In genomic region chr12:55899035-55899434, GRCh38 we compare ENCODE assay signal across 13 cellular contexts. TPM values are rescaled to one million over a fixed set of nuclear protein-coding genes. Genes with fewer than 3 reads are reported as not detected.
DNase-seq lines count a peak whose midpoint lies in the region; ATAC-seq, FAIRE-seq and TF ChIP-seq lines count a peak whose summit lies in the region.
"Had no signal": no experiment of that assay in that cellular context is flagged by ENCODE, and none has a peak within 500 bp of the region (broad histone marks: within the 10 kb centered on the region; RNA-seq: fewer than 3 reads in every experiment).

No MANE protein-coding gene starts in this region.

- TF ChIP-seq POLR2A in HepG2 (IDR thresholded peaks at IDR 0.05; ENCODE audit: insufficient read depth in 1 of 2, low read depth in 2 of 2, low read length in 2 of 2): no peak

- no peak for TF ChIP-seq CTCF in HepG2 (CRISPR knock-in tag; IDR thresholded peaks at IDR 0.05)

- TF ChIP-seq RAD21 in HepG2 (CRISPR knock-in tag; IDR thresholded peaks at IDR 0.05): no peak

- 16% methylated on average over 2 of the region's 2 CpGs for WGBS in HepG2 (ENCODE audit: low lambda C conversion rate)

- CTCF ChIA-PET in HepG2 (lab: Yijun Ruan, JAX; ENCODE audit: low intra/inter-chr PET ratio, low total read pairs): no interaction called here

- no peaks in the 10 kb centered on the region for H3K79me2 ChIP-seq in HepG2 (ENCODE audit: insufficient read depth, low read length)
- H3K79me2 ChIP-seq: parathyroid adenoma had no signal

- peak; percentile 36 for DNase-seq in NCI-H82 (lab: John Stamatoyannopoulos, UW)
- DNase-seq in NCI-H82 treated with DMSO at 0.1 percent for 48 hours (lab: John Stamatoyannopoulos, UW; ENCODE audit: unreplicated experiment): no peak
- DNase-seq in activated T-helper 1 cell treated with anti-CD3 and anti-CD28 coated beads, Interleukin-12 subunit alpha, Interleukin-12 subunit beta, Interleukin-2, Interleukin-4 antibody, amounts not matched to agents 30 ng/mL and 10 ng/mL and 1 ng/mL, durations not matched to agents 14 hours and 24 hours and 36 hours (ENCODE audit: low spot score): no peak
- DNase-seq in HepG2 (ENCODE audit: low spot score): peak; percentile 35
- DNase-seq in stimulated activated naive CD8-positive, alpha-beta T cell treated with anti-CD3 and anti-CD28 coated beads, Interleukin-15, Interleukin-2, amounts not matched to agents 100 U/mL and 50 U/mL, for 24 hours: peak; percentile 32
- DNase-seq in NCI-H2081 (lab: John Stamatoyannopoulos, UW): no peak
- no peak for DNase-seq in SK-N-DZ (ENCODE audit: low spot score)
- DNase-seq: immature natural killer cell, NCI-H345 had no signal

- no peaks in the 10 kb centered on the region for H3K27me3 Mint-ChIP-seq in activated T-helper 1 cell treated with anti-CD3 and anti-CD28 coated beads, Interleukin-12 subunit alpha, Interleukin-12 subunit beta, Interleukin-2, Interleukin-4 antibody, amounts not matched to agents 30 ng/mL and 10 ng/mL and 1 ng/mL, durations not matched to agents 14 hours and 24 hours and 36 hours (ENCODE audit: insufficient read depth)
- H3K27me3 Mint-ChIP-seq: dendritic cell treated with granulocyte-macrophage colony-stimulating factor and Interleukin-4, amounts not matched to agents 40 ng/mL and 50 ng/mL, for 4 days had no signal

- no peak for TF ChIP-seq EP300 in HepG2 (IDR thresholded peaks at IDR 0.05; ENCODE audit: low read depth in 2 of 2, low read length in 2 of 2)
- TF ChIP-seq EP300 in HepG2 (CRISPR knock-in tag; IDR thresholded peaks at IDR 0.05; ENCODE audit: borderline replicate concordance): no peak

- H3K36me3 ChIP-seq in HepG2 (replicated peaks in 1 of 2; ENCODE audit: control insufficient read depth in 1 of 2, insufficient read depth in 2 of 2, low read length in 2 of 2): peaks cover 3 to 17% of the 10 kb centered on the region in 2 experiments; a peak in 2 of 5 replicates

- H3K27ac Mint-ChIP-seq in activated T-helper 1 cell treated with anti-CD3 and anti-CD28 coated beads, Interleukin-12 subunit alpha, Interleukin-12 subunit beta, Interleukin-2, Interleukin-4 antibody, amounts not matched to agents 30 ng/mL and 10 ng/mL and 1 ng/mL, durations not matched to agents 14 hours and 24 hours and 36 hours: peak overlapping the region; percentile 65
- H3K27ac Mint-ChIP-seq: dendritic cell treated with granulocyte-macrophage colony-stimulating factor and Interleukin-4, amounts not matched to agents 40 ng/mL and 50 ng/mL, for 4 days had no signal

- H3K4me1 Mint-ChIP-seq in activated T-helper 1 cell treated with anti-CD3 and anti-CD28 coated beads, Interleukin-12 subunit alpha, Interleukin-12 subunit beta, Interleukin-2, Interleukin-4 antibody, amounts not matched to agents 30 ng/mL and 10 ng/mL and 1 ng/mL, durations not matched to agents 14 hours and 24 hours and 36 hours (ENCODE audit: low read depth): peaks cover 8% of the 10 kb centered on the region
- H3K4me1 Mint-ChIP-seq: immature natural killer cell had no signal

- in situ Hi-C loops in HepG2 (cut with HindIII; ENCODE audit: extremely low pct_ligation_motif_present, low pct_unique_long_range_greater_than_20kb): no loop called here

- no peaks in the 10 kb centered on the region for H3K9me3 ChIP-seq in HepG2 (ENCODE audit: low read length)

- H3K4me2 ChIP-seq in HepG2 (ENCODE audit: low read depth, low read length): no peak overlapping the region

- H3K9ac ChIP-seq in HepG2 (ENCODE audit: insufficient read depth, low read depth, low read length): no peak overlapping the region
- H3K9ac ChIP-seq: parathyroid adenoma had no signal

- no peaks in the 10 kb centered on the region for H3K9me3 Mint-ChIP-seq in activated T-helper 1 cell treated with anti-CD3 and anti-CD28 coated beads, Interleukin-12 subunit alpha, Interleukin-12 subunit beta, Interleukin-2, Interleukin-4 antibody, amounts not matched to agents 30 ng/mL and 10 ng/mL and 1 ng/mL, durations not matched to agents 14 hours and 24 hours and 36 hours
- H3K9me3 Mint-ChIP-seq: dendritic cell treated with granulocyte-macrophage colony-stimulating factor and Interleukin-4, amounts not matched to agents 40 ng/mL and 50 ng/mL, for 4 days; immature natural killer cell had no signal

- ATAC-seq in HepG2 (peak; percentile 65), GM19328 (IDR thresholded peaks at IDR 0.05; ENCODE audit: unreplicated experiment) (no peak)
- ATAC-seq in stimulated activated naive CD8-positive, alpha-beta T cell treated with anti-CD3 and anti-CD28 coated beads, Interleukin-15, Interleukin-2, amounts not matched to agents 100 U/mL and 50 U/mL, for 24 hours: peak; percentile 95

- no peaks in the 10 kb centered on the region for H4K20me1 ChIP-seq in HepG2 (ENCODE audit: insufficient read depth, low read length)

- intact Hi-C loops in activated T-helper 1 cell treated with anti-CD3 and anti-CD28 coated beads, Interleukin-12 subunit alpha, Interleukin-12 subunit beta, Interleukin-2, Interleukin-4 antibody, amounts not matched to agents 30 ng/mL and 10 ng/mL and 1 ng/mL, durations not matched to agents 14 hours and 24 hours and 36 hours (cut with micrococcal nuclease): loop anchor here (1.0 to 2.0 kb wide), 4 partner anchors 28 to 156 kb away; partner anchors contain the start of genes DNAJC14, GDF11 and PYM1
- intact Hi-C loops in HepG2 (cut with micrococcal nuclease; ENCODE audit: unreplicated experiment): no loop called here

- no peak overlapping the region for H2AFZ ChIP-seq in HepG2 (ENCODE audit: low read length)
- H2AFZ ChIP-seq: parathyroid adenoma had no signal

- TSS peak; percentile 38 for BruUV-seq in HepG2 (replicated peaks; lab: Mats Ljungman, UMichigan)

- POLR2A ChIA-PET in HepG2 (lab: Yijun Ruan, JAX): interaction anchor here (0.8 kb wide), 1 partner anchor 70 kb away, joined by 3 read pairs; the partner anchor contains the start of gene DNAJC14

- peaks cover 15% of the 10 kb centered on the region for H3K36me3 Mint-ChIP-seq in activated T-helper 1 cell treated with anti-CD3 and anti-CD28 coated beads, Interleukin-12 subunit alpha, Interleukin-12 subunit beta, Interleukin-2, Interleukin-4 antibody, amounts not matched to agents 30 ng/mL and 10 ng/mL and 1 ng/mL, durations not matched to agents 14 hours and 24 hours and 36 hours (ENCODE audit: low read depth)

- no peaks in the 10 kb centered on the region for H3K27me3 ChIP-seq in HepG2 (ENCODE audit: control insufficient read depth in 1 of 2, insufficient read depth in 2 of 2, low read length in 2 of 2)

- no peak overlapping the region for H3K27ac ChIP-seq in HepG2 (ENCODE audit: extremely low read length, insufficient read depth, low read length)
- H3K27ac ChIP-seq: parathyroid adenoma had no signal

- peak; percentile 40 for FAIRE-seq in HepG2 (lab: Jason Lieb, UNC)

- no peak overlapping the region for H3K4me3 Mint-ChIP-seq in activated T-helper 1 cell treated with anti-CD3 and anti-CD28 coated beads, Interleukin-12 subunit alpha, Interleukin-12 subunit beta, Interleukin-2, Interleukin-4 antibody, amounts not matched to agents 30 ng/mL and 10 ng/mL and 1 ng/mL, durations not matched to agents 14 hours and 24 hours and 36 hours
- H3K4me3 Mint-ChIP-seq: dendritic cell treated with granulocyte-macrophage colony-stimulating factor and Interleukin-4, amounts not matched to agents 40 ng/mL and 50 ng/mL, for 4 days; immature natural killer cell had no signal

- H3K4me1 ChIP-seq in HepG2 (ENCODE audit: insufficient read depth, low read length): peaks cover 9% of the 10 kb centered on the region
- H3K4me1 ChIP-seq: parathyroid adenoma had no signal

- H3K4me3 ChIP-seq in HepG2 (replicated peaks in 1 of 3; ENCODE audit: insufficient read depth in 1 of 3, low read depth in 2 of 3, low read length in 3 of 3): no peak overlapping the region

RNA-seq across cellular contexts. Expression of gene PYM1, which starts 28.7 kb away (rescaled TPM):
- total RNA-seq in activated T-helper 1 cell treated with anti-CD3 and anti-CD28 coated beads, Interleukin-12 subunit alpha, Interleukin-12 subunit beta, Interleukin-2, Interleukin-4 antibody, amounts not matched to agents 30 ng/mL and 10 ng/mL and 1 ng/mL, durations not matched to agents 14 hours and 24 hours and 36 hours: 38.8 and 40.5 TPM in 2 replicates
- total RNA-seq in HepG2 (2016; rRNA removed; fragmentation: Illumina TruSeq; extraction: Trizol): 51.8 and 57.9 TPM in 2 replicates
- total RNA-seq in HepG2 (2016; cell fraction: cytosol; rRNA removed; fragmentation: Illumina TruSeq; extraction: Trizol; ENCODE audit: low read depth): 37.7 and 39.0 TPM in 2 replicates
- total RNA-seq in HepG2 (2016; cell fraction: insoluble cytoplasmic fraction; rRNA removed; fragmentation: Illumina TruSeq; extraction: Trizol): 54.4 and 54.6 TPM in 2 replicates
- total RNA-seq in HepG2 (2016; cell fraction: membrane; rRNA removed; fragmentation: Illumina TruSeq; extraction: Trizol): 48.6 and 50.1 TPM in 2 replicates
- total RNA-seq in HepG2 (2016; cell fraction: nucleus; rRNA removed; fragmentation: Illumina TruSeq; extraction: Trizol): 23.2 and 28.5 TPM in 2 replicates
- 40.7 and 44.0 TPM in 2 replicates for polyA plus RNA-seq in HepG2 (2011; rRNA removed)
- 44.1 and 48.8 TPM in 2 replicates for polyA plus RNA-seq in HepG2 (2011; cell fraction: cytosol; rRNA removed)
- 12.7 and 14.0 TPM in 2 replicates for polyA plus RNA-seq in HepG2 (2011; cell fraction: nucleus; rRNA removed)
- polyA plus RNA-seq in HepG2 (2012): 24.5 and 31.8 TPM in 2 replicates
- 49.2 and 58.9 TPM in 2 replicates for polyA plus RNA-seq in HepG2 (2016; cell fraction: cytosol; fragmentation: Illumina TruSeq; extraction: Trizol; ENCODE audit: low read depth)
- polyA plus RNA-seq in HepG2 (2016; cell fraction: insoluble cytoplasmic fraction; fragmentation: Illumina TruSeq; extraction: Trizol; ENCODE audit: low read depth): 68.4 and 73.8 TPM in 2 replicates
- 60.2 and 64.4 TPM in 2 replicates for polyA plus RNA-seq in HepG2 (2016; cell fraction: membrane; fragmentation: Illumina TruSeq; extraction: Trizol; ENCODE audit: low read depth)
- 42.0 and 47.6 TPM in 2 replicates for polyA plus RNA-seq in HepG2 (2016; cell fraction: nucleus; fragmentation: Illumina TruSeq; extraction: Trizol; ENCODE audit: insufficient read depth, low read depth)
- polyA minus RNA-seq in HepG2 (2011; rRNA and poly(A)+ RNA removed; ENCODE audit: low replicate concordance): 21.7 and 25.5 TPM in 2 replicates
- 18.1 and 21.4 TPM in 2 replicates for polyA minus RNA-seq in HepG2 (2011; cell fraction: cytosol; rRNA and poly(A)+ RNA removed)
- 22.1 and 30.7 TPM in 2 replicates for polyA minus RNA-seq in HepG2 (2011; cell fraction: nucleus; rRNA and poly(A)+ RNA removed)
- polyA plus RNA-seq in SK-N-DZ (2014; cell fraction: cytosol; rRNA removed): 43.3 and 45.0 TPM in 2 replicates
- 18.5 and 24.1 TPM in 2 replicates for polyA plus RNA-seq in SK-N-DZ (2014; cell fraction: nucleus; rRNA removed)

RNA-seq across cellular contexts. Expression of gene DGKA, which starts 31.9 kb away (rescaled TPM):
- 352 and 379 TPM in 2 replicates for total RNA-seq in activated T-helper 1 cell treated with anti-CD3 and anti-CD28 coated beads, Interleukin-12 subunit alpha, Interleukin-12 subunit beta, Interleukin-2, Interleukin-4 antibody, amounts not matched to agents 30 ng/mL and 10 ng/mL and 1 ng/mL, durations not matched to agents 14 hours and 24 hours and 36 hours
- total RNA-seq in HepG2 (2016; rRNA removed; fragmentation: Illumina TruSeq; extraction: Trizol): 2.4 and 2.7 TPM in 2 replicates
- total RNA-seq in HepG2 (2016; cell fraction: cytosol; rRNA removed; fragmentation: Illumina TruSeq; extraction: Trizol; ENCODE audit: low read depth): 1.1 and 1.9 TPM in 2 replicates
- total RNA-seq in HepG2 (2016; cell fraction: insoluble cytoplasmic fraction; rRNA removed; fragmentation: Illumina TruSeq; extraction: Trizol): 2.7 and 2.9 TPM in 2 replicates
- 1.3 and 2.1 TPM in 2 replicates for total RNA-seq in HepG2 (2016; cell fraction: membrane; rRNA removed; fragmentation: Illumina TruSeq; extraction: Trizol)
- total RNA-seq in HepG2 (2016; cell fraction: nucleus; rRNA removed; fragmentation: Illumina TruSeq; extraction: Trizol): 3.6 and 4.1 TPM in 2 replicates
- polyA plus RNA-seq in HepG2 (2011; rRNA removed): 5.4 and 7.6 TPM in 2 replicates
- 4.6 and 23.7 TPM in 2 replicates for polyA plus RNA-seq in HepG2 (2011; cell fraction: cytosol; rRNA removed)
- polyA plus RNA-seq in HepG2 (2011; cell fraction: nucleus; rRNA removed): 43.0 and 71.3 TPM in 2 replicates
- 8.8 and 12.1 TPM in 2 replicates for polyA plus RNA-seq in HepG2 (2012)
- polyA plus RNA-seq in HepG2 (2016; cell fraction: cytosol; fragmentation: Illumina TruSeq; extraction: Trizol; ENCODE audit: low read depth): 0.36 and 0.54 TPM in 2 replicates
- polyA plus RNA-seq in HepG2 (2016; cell fraction: insoluble cytoplasmic fraction; fragmentation: Illumina TruSeq; extraction: Trizol; ENCODE audit: low read depth): 3.2 and 5.2 TPM in 2 replicates
- 0.80 and 1.6 TPM in 2 replicates for polyA plus RNA-seq in HepG2 (2016; cell fraction: membrane; fragmentation: Illumina TruSeq; extraction: Trizol; ENCODE audit: low read depth)
- 6.1 and 11.3 TPM in 2 replicates for polyA plus RNA-seq in HepG2 (2016; cell fraction: nucleus; fragmentation: Illumina TruSeq; extraction: Trizol; ENCODE audit: insufficient read depth, low read depth)
- polyA minus RNA-seq in HepG2 (2011; rRNA and poly(A)+ RNA removed; ENCODE audit: low replicate concordance): 6.8 and 8.5 TPM in 2 replicates
- polyA minus RNA-seq in HepG2 (2011; cell fraction: cytosol; rRNA and poly(A)+ RNA removed): 3.0 and 5.1 TPM in 2 replicates
- 14.8 and 18.0 TPM in 2 replicates for polyA minus RNA-seq in HepG2 (2011; cell fraction: nucleus; rRNA and poly(A)+ RNA removed)
- 7.2 and 8.9 TPM in 2 replicates for polyA plus RNA-seq in SK-N-DZ (2014; cell fraction: cytosol; rRNA removed)
- polyA plus RNA-seq in SK-N-DZ (2014; cell fraction: nucleus; rRNA removed): 7.7 and 16.0 TPM in 2 replicates

RNA-seq across cellular contexts. Expression of gene MMP19, which starts 56.3 kb away (rescaled TPM):
- not detected in 2 replicates for total RNA-seq in activated T-helper 1 cell treated with anti-CD3 and anti-CD28 coated beads, Interleukin-12 subunit alpha, Interleukin-12 subunit beta, Interleukin-2, Interleukin-4 antibody, amounts not matched to agents 30 ng/mL and 10 ng/mL and 1 ng/mL, durations not matched to agents 14 hours and 24 hours and 36 hours
- total RNA-seq in HepG2 (2016; rRNA removed; fragmentation: Illumina TruSeq; extraction: Trizol): 0.07 TPM in 1 of 2 replicates, not detected in the other
- total RNA-seq in HepG2 (2016; cell fraction: cytosol; rRNA removed; fragmentation: Illumina TruSeq; extraction: Trizol; ENCODE audit: low read depth): not detected in 2 replicates
- total RNA-seq in HepG2 (2016; cell fraction: insoluble cytoplasmic fraction; rRNA removed; fragmentation: Illumina TruSeq; extraction: Trizol): 0.06 TPM in 1 of 2 replicates, not detected in the other
- not detected in 2 replicates for total RNA-seq in HepG2 (2016; cell fraction: membrane; rRNA removed; fragmentation: Illumina TruSeq; extraction: Trizol)
- total RNA-seq in HepG2 (2016; cell fraction: nucleus; rRNA removed; fragmentation: Illumina TruSeq; extraction: Trizol): not detected in 2 replicates
- 0.08 and 0.16 TPM in 2 replicates for polyA plus RNA-seq in HepG2 (2011; rRNA removed)
- polyA plus RNA-seq in HepG2 (2011; cell fraction: cytosol; rRNA removed): 0.08 TPM in 2 replicates
- 0.12 and 0.32 TPM in 2 replicates for polyA plus RNA-seq in HepG2 (2011; cell fraction: nucleus; rRNA removed)
- 0.08 and 0.19 TPM in 2 replicates for polyA plus RNA-seq in HepG2 (2012)
- not detected in 2 replicates for polyA plus RNA-seq in HepG2 (2016; cell fraction: cytosol; fragmentation: Illumina TruSeq; extraction: Trizol; ENCODE audit: low read depth)
- not detected in 2 replicates for polyA plus RNA-seq in HepG2 (2016; cell fraction: insoluble cytoplasmic fraction; fragmentation: Illumina TruSeq; extraction: Trizol; ENCODE audit: low read depth)
- polyA plus RNA-seq in HepG2 (2016; cell fraction: membrane; fragmentation: Illumina TruSeq; extraction: Trizol; ENCODE audit: low read depth): not detected in 2 replicates
- not detected in 2 replicates for polyA plus RNA-seq in HepG2 (2016; cell fraction: nucleus; fragmentation: Illumina TruSeq; extraction: Trizol; ENCODE audit: insufficient read depth, low read depth)
- polyA minus RNA-seq in HepG2 (2011; rRNA and poly(A)+ RNA removed; ENCODE audit: low replicate concordance): not detected in 2 replicates
- not detected in 2 replicates for polyA minus RNA-seq in HepG2 (2011; cell fraction: cytosol; rRNA and poly(A)+ RNA removed)
- polyA minus RNA-seq in HepG2 (2011; cell fraction: nucleus; rRNA and poly(A)+ RNA removed): not detected in 2 replicates
- polyA plus RNA-seq in SK-N-DZ (2014; cell fraction: cytosol; rRNA removed): 0.50 TPM in 1 of 2 replicates, not detected in the other
- not detected in 2 replicates for polyA plus RNA-seq in SK-N-DZ (2014; cell fraction: nucleus; rRNA removed)
- total RNA-seq: T-helper 1 cell treated with Interleukin-12 subunit alpha and Interleukin-12 subunit beta and Interleukin-4 antibody, amounts not matched to agents 30 ng/mL and 1 ng/mL, for 36 hours had no signal

Comparison
In these comparisons a context has a peak if more than half of its experiments do, and no peak if none do; other contexts are left out.
1. DNase-seq: peak in NCI-H82 (single experiment), HepG2 (single experiment) and stimulated activated naive CD8-positive, alpha-beta T cell treated with anti-CD3 and anti-CD28 coated beads, Interleukin-15, Interleukin-2, amounts not matched to agents 100 U/mL and 50 U/mL, for 24 hours (single experiment); none in NCI-H82 treated with DMSO at 0.1 percent for 48 hours (single experiment), activated T-helper 1 cell treated with anti-CD3 and anti-CD28 coated beads, Interleukin-12 subunit alpha, Interleukin-12 subunit beta, Interleukin-2, Interleukin-4 antibody, amounts not matched to agents 30 ng/mL and 10 ng/mL and 1 ng/mL, durations not matched to agents 14 hours and 24 hours and 36 hours (single experiment), NCI-H2081 (0 of 2) and SK-N-DZ (single experiment).
2. RNA of gene DGKA, which starts 31.9 kb away (total RNA-seq): 352 to 379 TPM in activated T-helper 1 cell treated with anti-CD3 and anti-CD28 coated beads, Interleukin-12 subunit alpha, Interleukin-12 subunit beta, Interleukin-2, Interleukin-4 antibody, amounts not matched to agents 30 ng/mL and 10 ng/mL and 1 ng/mL, durations not matched to agents 14 hours and 24 hours and 36 hours; 1.1 to 4.1 TPM in HepG2; every median in the first group is over 10 times any median in the second.